10 cellular contexts compared by ENCODE assay signal in genomic region chr3:147943265-147943945, GRCh38.
DNase-seq lines count a peak whose midpoint lies in the region; ATAC-seq and TF ChIP-seq lines count a peak whose summit lies in the region.
"Had no signal": no experiment of that assay in that cellular context is flagged by ENCODE, and none has a peak within 500 bp of the region (broad histone marks: within the 10 kb centered on the region; RNA-seq: fewer than 3 reads in every experiment).

No MANE protein-coding gene starts in this region.

- POLR2A ChIA-PET in HCT116 (lab: Charles Lee), result no interaction called here

- no peak for TF ChIP-seq RAD21 in HCT116 (IDR thresholded peaks at IDR 0.05; ENCODE audit: low read depth)

- H3K4me1 ChIP-seq in HCT116 (ENCODE audit: control insufficient read depth in 1 of 2, insufficient read depth in 2 of 2, low read length in 2 of 2) (peaks cover 11 to 32% of the 10 kb centered on the region in 2 experiments; a peak in 3 of 4 replicates), mucosa of descending colon (ENCODE audit: low read depth) (no peaks in the 10 kb centered on the region)

- intact Hi-C loops in HCT116 (cut with micrococcal nuclease) (no loop called here), mucosa of descending colon (cut with DNase I, micrococcal nuclease) (no loop called here)

- H3K9me3 ChIP-seq in HCT116 (ENCODE audit: control insufficient read depth in 1 of 2, insufficient read depth in 1 of 2, low read depth in 1 of 2, low read length in 2 of 2), result no peaks in the 10 kb centered on the region
- H3K9me3 ChIP-seq in mucosa of descending colon, result no peaks in the 10 kb centered on the region

- CTCF ChIA-PET in HCT116 (lab: Charles Lee), result no interaction called here

- no peaks in the 10 kb centered on the region for H4K20me1 ChIP-seq in HCT116 (ENCODE audit: insufficient read depth)

- TF ChIP-seq POLR2A in HCT116 (IDR thresholded peaks at IDR 0.05; ENCODE audit: borderline replicate concordance, extremely low read depth, insufficient read depth, insufficient read length), result no peak

- RAD21 ChIA-PET in HCT116 (lab: Charles Lee; ENCODE audit: low non-redundant PET in 1 of 2, low total read pairs in 2 of 2, uncharacterized antibody in 2 of 2, unreplicated experiment in 2 of 2), result no interaction called here

- ATAC-seq in HCT116 (peak; percentile 82), GM21825 (IDR thresholded peaks at IDR 0.05; ENCODE audit: unreplicated experiment) (no peak), mucosa of descending colon (no peak)

- H3K9me2 ChIP-seq in HCT116 (ENCODE audit: insufficient read depth), result no peaks in the 10 kb centered on the region

- H3K36me3 ChIP-seq in HCT116 (ENCODE audit: control insufficient read depth in 1 of 2, insufficient read depth in 2 of 2, low read length in 2 of 2) (no peaks in the 10 kb centered on the region), mucosa of descending colon (ENCODE audit: low read depth) (no peaks in the 10 kb centered on the region)

- peak; percentile 47 for DNase-seq in HCT116 (ENCODE audit: low read depth, low spot score)
- DNase-seq in amniotic stem cell (lab: John Stamatoyannopoulos, UW), result peak; percentile 57
- DNase-seq in iris pigment epithelial cell (ENCODE audit: low read depth), result peak; percentile 93
- DNase-seq in stromal cell of bone marrow (ENCODE audit: low read depth), result peak; percentile 90
- DNase-seq in ureter (ENCODE audit: low spot score), result no peak
- no peak for DNase-seq in NCI-H69 (lab: John Stamatoyannopoulos, UW)
- DNase-seq in mucosa of descending colon, result no peak
- DNase-seq: activated B cell treated with CpG ODN at 0.5 μM for 24 hours, GF-D8 had no signal

- no peaks in the 10 kb centered on the region for H3K79me2 ChIP-seq in HCT116 (ENCODE audit: insufficient read depth, low read length)

- no TSS peak for BruUV-seq in HCT116 (replicated peaks; lab: Mats Ljungman, UMichigan)

- H2AFZ ChIP-seq in HCT116 (ENCODE audit: low read depth, low read length, poor library complexity, severe bottlenecking), result peak overlapping the region; percentile 96

- peak overlapping the region; percentile 54 for H3K9ac ChIP-seq in HCT116 (ENCODE audit: low read length)

- H3K27me3 ChIP-seq in HCT116 (ENCODE audit: insufficient read depth, low read length), result no peaks in the 10 kb centered on the region

- peak overlapping the region; percentile 75 for H3K4me2 ChIP-seq in HCT116 (ENCODE audit: low read length)

- H3K4me3 ChIP-seq in HCT116 (replicated peaks in 1 of 2; ENCODE audit: low read depth in 1 of 2, low read length in 2 of 2) (peak overlapping the region in 1 of 2 experiments; percentile 36; a peak in 2 of 4 replicates), mucosa of descending colon (no peak overlapping the region)

- H3K27ac ChIP-seq in HCT116 (ENCODE audit: low read depth, low read length), result peak overlapping the region; percentile 60; the same call in 1 of the 2 replicates

- no peak for TF ChIP-seq CTCF in HCT116 (IDR thresholded peaks at IDR 0.05 in 2 of 3, conservative IDR thresholded peaks at IDR 0.05 in 1 of 3; ENCODE audit: borderline replicate concordance in 1 of 3, insufficient read depth in 1 of 3, low read depth in 2 of 3, low read length in 2 of 3)
- no peak for TF ChIP-seq CTCF in mucosa of descending colon (IDR thresholded peaks at IDR 0.05)

TF ChIP-seq in HCT116, 20 proteins besides CTCF, POLR2A, EP300 and RAD21:
- TF ChIP-seq SIN3A (IDR thresholded peaks at IDR 0.05; ENCODE audit: low read depth), result no peak
- 0 out of 2 replicates have a peak, but pooled peaks have one; percentile 20 for TF ChIP-seq SRF (IDR thresholded peaks at IDR 0.05; ENCODE audit: low read depth)
- TF ChIP-seq MAX (IDR thresholded peaks at IDR 0.05), result peak; percentile 32; the same call in 1 of the 2 replicates
- no peak for TF ChIP-seq ATF3 (IDR thresholded peaks at IDR 0.05)
- peak; percentile 70; the same call in 1 of the 2 replicates for TF ChIP-seq SP1 (IDR thresholded peaks at IDR 0.05; ENCODE audit: low read depth)
- peak; percentile 48; the same call in 1 of the 2 replicates for TF ChIP-seq CBX3 (IDR thresholded peaks at IDR 0.05; ENCODE audit: low read depth)
- no peak for TF ChIP-seq CEBPB (IDR thresholded peaks at IDR 0.05; ENCODE audit: low read depth)
- TF ChIP-seq TCF7L2 (IDR thresholded peaks at IDR 0.05; ENCODE audit: borderline replicate concordance, extremely low read depth, insufficient read depth, insufficient read length), result no peak
- no peak for TF ChIP-seq POLR2AphosphoS5 (IDR thresholded peaks at IDR 0.05; ENCODE audit: low read depth, low read length)
- no peak for TF ChIP-seq ZFX (IDR thresholded peaks at IDR 0.05)
- TF ChIP-seq EZH2 (IDR thresholded peaks at IDR 0.05), result no peak
- no peak for TF ChIP-seq EGR1 (IDR thresholded peaks at IDR 0.05; ENCODE audit: low read depth)
- TF ChIP-seq JUND (IDR thresholded peaks at IDR 0.05), result peak; percentile 76
- no peak for TF ChIP-seq EZH2phosphoT487 (IDR thresholded peaks at IDR 0.05; ENCODE audit: borderline replicate concordance)
- TF ChIP-seq ZNF274 (IDR thresholded peaks at IDR 0.05; ENCODE audit: low read depth, low read length), result no peak
- no peak for TF ChIP-seq YY1 (IDR thresholded peaks at IDR 0.05; ENCODE audit: extremely low read depth, insufficient replicate concordance, low read depth, low read length)
- peak; percentile 85 for TF ChIP-seq FOSL1 (IDR thresholded peaks at IDR 0.05; ENCODE audit: low read depth)
- no peak for TF ChIP-seq ZBTB33 (IDR thresholded peaks at IDR 0.05; ENCODE audit: extremely low read depth, insufficient replicate concordance, low read length)
- TF ChIP-seq REST (IDR thresholded peaks at IDR 0.05; ENCODE audit: low read depth), result no peak
- no peak for TF ChIP-seq ELF1 (IDR thresholded peaks at IDR 0.05; ENCODE audit: borderline replicate concordance, low read depth)

Comparison
In these comparisons a context has a peak if more than half of its experiments do, and no peak if none do; other contexts are left out.
1. DNase-seq: peak in HCT116 (single experiment), amniotic stem cell (single experiment), iris pigment epithelial cell (single experiment) and stromal cell of bone marrow (single experiment); none in ureter (single experiment), NCI-H69 (single experiment) and mucosa of descending colon (0 of 3).